In the genomic region with DNA sequence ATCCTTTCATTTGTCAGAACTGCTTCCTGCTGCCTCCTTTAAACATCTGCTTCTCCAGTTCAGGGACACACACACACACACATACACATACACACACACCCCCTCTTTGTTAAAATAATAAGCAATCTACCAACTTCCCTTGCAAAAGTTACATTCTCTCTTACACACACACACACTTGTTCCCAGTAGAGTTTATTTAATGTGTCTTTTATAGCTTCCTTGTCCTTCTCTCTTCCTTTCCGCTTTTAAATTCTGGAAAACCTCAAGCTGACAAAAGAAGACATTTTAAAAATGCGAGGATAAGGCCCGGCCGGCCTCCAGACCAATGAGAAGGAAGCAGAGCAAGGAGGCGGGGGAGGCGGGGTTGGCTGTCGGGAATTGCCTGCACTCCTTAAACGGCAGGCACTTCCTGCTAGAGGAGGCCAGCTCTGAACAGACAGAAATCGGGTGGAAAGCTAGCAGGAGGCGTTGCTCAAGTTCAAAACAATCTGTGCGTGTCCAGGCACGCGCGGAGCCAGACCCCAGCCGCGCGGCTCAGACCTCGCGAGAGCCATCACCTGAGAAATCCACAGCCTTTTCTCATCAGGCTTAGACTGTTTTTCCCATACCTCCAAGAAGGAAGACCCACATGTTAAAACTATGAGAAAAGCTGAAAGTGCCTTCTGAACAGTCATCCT, we compare ENCODE assay signal across 8 cellular contexts.
DNase-seq lines count a peak whose midpoint lies in the region; ATAC-seq and TF ChIP-seq lines count a peak whose summit lies in the region.

No MANE protein-coding gene starts in this region.

- H3K36me3 ChIP-seq in hepatocyte (replicated peaks; ENCODE audit: insufficient read depth, low read depth) (no peaks in the 10 kb centered on the region), rectal smooth muscle tissue (ENCODE audit: control insufficient read depth, insufficient read depth, low read length) (no peaks in the 10 kb centered on the region)

- H3K4me3 ChIP-seq in hepatocyte (peak overlapping the region; percentile 4), rectal smooth muscle tissue (ENCODE audit: low read length) (peak overlapping the region; percentile 69)

- H4K20me1 ChIP-seq in hepatocyte (ENCODE audit: insufficient read depth, poor library complexity, severe bottlenecking) = no peaks in the 10 kb centered on the region

- H3K9ac ChIP-seq in rectal smooth muscle tissue (ENCODE audit: low read length) = no peak overlapping the region

- peaks cover 36% of the 10 kb centered on the region for H3K4me1 ChIP-seq in hepatocyte (ENCODE audit: insufficient read depth)
- H3K4me1 ChIP-seq in rectal smooth muscle tissue (ENCODE audit: control insufficient read depth, insufficient read depth, low read length) = peaks cover 10% of the 10 kb centered on the region

- H3K27ac ChIP-seq in hepatocyte (peak overlapping the region; percentile 91), rectal smooth muscle tissue (ENCODE audit: low read depth, low read length) (peak overlapping the region; percentile 74)

- H3K27me3 ChIP-seq in hepatocyte (no peaks in the 10 kb centered on the region), rectal smooth muscle tissue (ENCODE audit: control insufficient read depth, insufficient read depth, low read length) (no peaks in the 10 kb centered on the region)

- H3K9me3 ChIP-seq in hepatocyte (ENCODE audit: low read depth) = no peaks in the 10 kb centered on the region

- under 1% methylated on average over 19 of the region's 19 CpGs for WGBS in hepatocyte (ENCODE audit: low lambda C conversion rate, missing lambda C conversion rate)

- peak overlapping the region; percentile 71 for H3K4me2 ChIP-seq in hepatocyte

- peak; percentile 96 for ATAC-seq in HG02798 (IDR thresholded peaks at IDR 0.05; ENCODE audit: poor library complexity, unreplicated experiment)

- H3K9me2 ChIP-seq in hepatocyte (replicated peaks; ENCODE audit: insufficient read depth) = no peaks in the 10 kb centered on the region

- H2AFZ ChIP-seq in hepatocyte = peak overlapping the region; percentile 50

- peaks cover 55% of the 10 kb centered on the region for H3K79me2 ChIP-seq in hepatocyte

- DNase-seq in GM13976 (ENCODE audit: low spot score) (peak; percentile 87), NCI-H1694 (lab: John Stamatoyannopoulos, UW) (peak; percentile 62), T1000 (lab: John Stamatoyannopoulos, UW) (peak; percentile 72), astrocyte of the hippocampus (ENCODE audit: low read depth, low spot score) (peak; percentile 98), hepatocyte (ENCODE audit: low spot score) (peak; percentile 96), NK-92 (lab: John Stamatoyannopoulos, UW; ENCODE audit: unreplicated experiment) (no peak)

- TF ChIP-seq CTCF in GM13976 (IDR thresholded peaks at IDR 0.05; ENCODE audit: borderline replicate concordance, control extremely low read depth, extremely low read depth, insufficient read depth, missing control alignments) (no peak), hepatocyte (IDR thresholded peaks at IDR 0.05; ENCODE audit: poor library complexity) (no peak)

- in situ Hi-C loops in GM13976 (cut with MboI; ENCODE audit: low sequenced_read_pairs, unreplicated experiment) = no loop called here
